In the genomic region with DNA sequence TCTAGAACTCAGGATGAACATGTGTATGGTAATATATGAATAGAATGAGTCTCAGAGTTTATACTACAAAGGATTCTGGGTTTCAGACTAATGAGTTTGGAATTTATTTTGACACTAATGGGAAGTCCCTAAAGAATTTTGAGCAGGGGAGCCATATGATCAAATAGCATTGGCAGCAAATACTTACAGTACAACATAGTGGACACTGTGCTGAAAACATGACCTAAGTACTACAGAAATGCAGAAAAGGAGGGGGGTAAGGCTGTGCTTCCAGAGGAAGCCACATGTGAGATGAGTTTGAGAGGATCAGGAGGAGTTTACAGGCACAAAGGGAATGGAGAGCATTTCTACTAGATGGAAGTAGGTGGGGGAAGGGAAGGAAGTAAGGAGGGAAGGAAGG, we compare ENCODE assay signal across 19 cellular contexts.
A peak's percentile ranks its signal among the peaks of the same experiment; 100 is the strongest.
DNase-seq lines count a peak whose midpoint lies in the region; ATAC-seq and TF ChIP-seq lines count a peak whose summit lies in the region.
"Had no signal": no experiment of that assay in that cellular context is flagged by ENCODE, and none has a peak within 500 bp of the region (broad histone marks: within the 10 kb centered on the region; RNA-seq: fewer than 3 reads in every experiment).

No MANE protein-coding gene starts in this region.

- TF ChIP-seq CTCF in foreskin keratinocyte (conservative IDR thresholded peaks at IDR 0.05) (no peak), adrenal gland (IDR thresholded peaks at IDR 0.05) (no peak)

- ATAC-seq in foreskin keratinocyte (no peak), GM19467 (IDR thresholded peaks at IDR 0.05; ENCODE audit: unreplicated experiment) (no peak), GM21526 (IDR thresholded peaks at IDR 0.05; ENCODE audit: low FRiP score, unreplicated experiment) (no peak)
- ATAC-seq: Panc1; stimulated activated naive B cell treated with anti-CD40 and anti-IgM and Interleukin-4, amounts not matched to agents 10 μg/mL and 1 μg/mL and 100 μg/mL, for 72 hours had no signal

- H3K4me3 ChIP-seq in adrenal gland, result no peak overlapping the region
- H3K4me3 ChIP-seq: transverse colon had no signal

- H3K9me3 ChIP-seq in adrenal gland (replicated peaks in 1 of 3), result no peaks in the 10 kb centered on the region
- H3K9me3 ChIP-seq: transverse colon had no signal

- no peaks in the 10 kb centered on the region for H3K36me3 ChIP-seq in adrenal gland (replicated peaks in 1 of 2)
- H3K36me3 ChIP-seq: transverse colon had no signal

- H3K27me3 ChIP-seq in foreskin keratinocyte (no peaks in the 10 kb centered on the region), adrenal gland (no peaks in the 10 kb centered on the region)
- H3K27me3 ChIP-seq: transverse colon had no signal

- in situ Hi-C loops in SK-MEL-5 (cut with HindIII; ENCODE audit: low pct_unique_long_range_greater_than_20kb, low sequenced_read_pairs), result no loop called here

- H3K27ac ChIP-seq in foreskin keratinocyte (no peak overlapping the region), adrenal gland (no peak overlapping the region)
- H3K27ac ChIP-seq: HL-60, transverse colon had no signal

- intact Hi-C loops in adrenal gland (cut with DNase I), result no loop called here

- DNase-seq in HS-5 (ENCODE audit: low read depth) (peak; percentile 44), NCI-H2107 treated with DMSO at 0.1 percent for 48 hours (lab: John Stamatoyannopoulos, UW; ENCODE audit: unreplicated experiment) (peak; percentile 86), SK-MEL-5 (ENCODE audit: low read depth, low spot score) (peak; percentile 4), foreskin keratinocyte (peak; percentile 12 to 38), adrenal gland (no peak), COLO668 (lab: John Stamatoyannopoulos, UW; ENCODE audit: unreplicated experiment) (no peak)
- DNase-seq: activated CD8-positive, alpha-beta T cell treated with anti-CD3 and anti-CD28 coated beads for 36 hours; activated T-cell treated with anti-CD3 and anti-CD28 coated beads, Interleukin-2, amount 50 U/mL, for 4 hours; effector CD4-positive, alpha-beta T cell; H9; hippocampal formation; KBM-7; NCI-H526; stimulated activated naive B cell treated with anti-CD40 and anti-IgM and Interleukin-4, amounts not matched to agents 10 μg/mL and 1 μg/mL and 100 μg/mL, for 72 hours; transverse colon had no signal

- no peaks in the 10 kb centered on the region for H3K4me1 ChIP-seq in foreskin keratinocyte
- H3K4me1 ChIP-seq in adrenal gland (replicated peaks in 1 of 2), result no peaks in the 10 kb centered on the region
- H3K4me1 ChIP-seq: transverse colon had no signal

- no peak for TF ChIP-seq POLR2A in adrenal gland (IDR thresholded peaks at IDR 0.05)

Comparison
In these comparisons a context has a peak if more than half of its experiments do, and no peak if none do; other contexts are left out.
1. DNase-seq: peak in HS-5 (single experiment), NCI-H2107 treated with DMSO at 0.1 percent for 48 hours (single experiment), SK-MEL-5 (single experiment) and foreskin keratinocyte (2 of 2); none in adrenal gland (0 of 7) and COLO668 (single experiment).